ENCODE assay signal across 1 cellular context in the genomic region with DNA sequence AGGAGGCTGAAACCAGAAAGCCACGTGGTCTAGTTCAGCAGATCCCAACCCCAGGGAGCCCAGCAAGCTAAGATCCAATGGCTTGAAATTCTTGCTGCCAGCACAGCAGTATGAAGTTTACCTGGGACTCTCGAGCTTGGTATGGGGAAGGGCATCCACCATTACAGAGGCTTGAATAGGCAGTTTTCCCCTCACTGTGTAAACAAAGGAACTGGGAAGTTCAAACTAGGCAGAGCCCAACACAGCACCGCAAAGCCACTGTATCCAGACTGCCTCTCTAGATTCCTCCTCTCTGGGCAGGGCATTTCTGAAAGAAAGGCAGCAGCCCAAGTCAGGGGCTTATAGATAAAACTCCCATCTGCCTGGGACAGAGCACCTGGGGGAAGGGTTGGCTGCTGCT.
A peak's percentile ranks its signal among the peaks of the same experiment; 100 is the strongest.
DNase-seq lines count a peak whose midpoint lies in the region; ATAC-seq, FAIRE-seq and TF ChIP-seq lines count a peak whose summit lies in the region.
"Not testable (repeated sequence)": the region's sequence is repeated elsewhere in the genome, so short reads cannot be mapped to it uniquely, and the experiment has no call there.

No MANE protein-coding gene starts in this region.

- not testable (repeated sequence) for H3K79me2 ChIP-seq in HepG2 (ENCODE audit: insufficient read depth, low read length)

- not testable (repeated sequence) for TF ChIP-seq EP300 in HepG2 (IDR thresholded peaks at IDR 0.05; ENCODE audit: low read depth in 2 of 2, low read length in 2 of 2); HepG2 (CRISPR knock-in tag; IDR thresholded peaks at IDR 0.05; ENCODE audit: borderline replicate concordance)

- not testable (repeated sequence) for H2AFZ ChIP-seq in HepG2 (ENCODE audit: low read length)

- H3K36me3 ChIP-seq in HepG2 (replicated peaks in 1 of 2; ENCODE audit: control insufficient read depth in 1 of 2, insufficient read depth in 2 of 2, low read length in 2 of 2): not testable (repeated sequence)

- H3K4me2 ChIP-seq in HepG2 (ENCODE audit: low read depth, low read length): peak overlapping the region; percentile 43

- in situ Hi-C loops in HepG2 (cut with HindIII; ENCODE audit: extremely low pct_ligation_motif_present, low pct_unique_long_range_greater_than_20kb): not testable (repeated sequence)

- POLR2A ChIA-PET in HepG2 (lab: Yijun Ruan, JAX): not testable (repeated sequence)

- TF ChIP-seq CTCF in HepG2 (CRISPR knock-in tag; IDR thresholded peaks at IDR 0.05): not testable (repeated sequence)

- H3K9me3 ChIP-seq in HepG2 (ENCODE audit: low read length): not testable (repeated sequence)

- not testable (repeated sequence) for H3K4me3 ChIP-seq in HepG2 (replicated peaks in 1 of 3; ENCODE audit: insufficient read depth in 1 of 3, low read depth in 2 of 3, low read length in 3 of 3)

- not testable (repeated sequence) for TF ChIP-seq POLR2A in HepG2 (IDR thresholded peaks at IDR 0.05; ENCODE audit: insufficient read depth in 1 of 2, low read depth in 2 of 2, low read length in 2 of 2)

- H3K9ac ChIP-seq in HepG2 (ENCODE audit: insufficient read depth, low read depth, low read length): peak overlapping the region; percentile 26; the same call in 1 of the 2 replicates

- 58% methylated on average over 2 of the region's 3 CpGs for WGBS in HepG2 (ENCODE audit: low lambda C conversion rate)

- not testable (repeated sequence) for DNase-seq in HepG2 (ENCODE audit: low spot score)

- not testable (repeated sequence) for TF ChIP-seq RAD21 in HepG2 (CRISPR knock-in tag; IDR thresholded peaks at IDR 0.05)

- intact Hi-C loops in HepG2 (cut with micrococcal nuclease; ENCODE audit: unreplicated experiment): not testable (repeated sequence)

- not testable (repeated sequence) for H3K27me3 ChIP-seq in HepG2 (ENCODE audit: control insufficient read depth in 1 of 2, insufficient read depth in 2 of 2, low read length in 2 of 2)

- BruUV-seq in HepG2 (replicated peaks; lab: Mats Ljungman, UMichigan): not testable (repeated sequence)

- H3K4me1 ChIP-seq in HepG2 (ENCODE audit: insufficient read depth, low read length): peaks cover 42% of the 10 kb centered on the region

- not testable (repeated sequence) for FAIRE-seq in HepG2 (lab: Jason Lieb, UNC)

- peak overlapping the region; percentile 25 for H3K27ac ChIP-seq in HepG2 (ENCODE audit: extremely low read length, insufficient read depth, low read length)

- peak; percentile 78 for ATAC-seq in HepG2

- CTCF ChIA-PET in HepG2 (lab: Yijun Ruan, JAX; ENCODE audit: low intra/inter-chr PET ratio, low total read pairs): not testable (repeated sequence)

- H4K20me1 ChIP-seq in HepG2 (ENCODE audit: insufficient read depth, low read length): not testable (repeated sequence)

TF ChIP-seq in HepG2, 621 proteins besides CTCF, POLR2A, EP300 and RAD21:
- TF ChIP-seq POGZ (CRISPR knock-in tag; IDR thresholded peaks at IDR 0.05): peak; percentile 46; the same call in 1 of the 2 replicates
- not testable (repeated sequence) for TF ChIP-seq FOXA1 (IDR thresholded peaks at IDR 0.05)
- peak; percentile 71 for TF ChIP-seq FOXA1 (CRISPR knock-in tag; IDR thresholded peaks at IDR 0.05)
- TF ChIP-seq, protein P1, sequence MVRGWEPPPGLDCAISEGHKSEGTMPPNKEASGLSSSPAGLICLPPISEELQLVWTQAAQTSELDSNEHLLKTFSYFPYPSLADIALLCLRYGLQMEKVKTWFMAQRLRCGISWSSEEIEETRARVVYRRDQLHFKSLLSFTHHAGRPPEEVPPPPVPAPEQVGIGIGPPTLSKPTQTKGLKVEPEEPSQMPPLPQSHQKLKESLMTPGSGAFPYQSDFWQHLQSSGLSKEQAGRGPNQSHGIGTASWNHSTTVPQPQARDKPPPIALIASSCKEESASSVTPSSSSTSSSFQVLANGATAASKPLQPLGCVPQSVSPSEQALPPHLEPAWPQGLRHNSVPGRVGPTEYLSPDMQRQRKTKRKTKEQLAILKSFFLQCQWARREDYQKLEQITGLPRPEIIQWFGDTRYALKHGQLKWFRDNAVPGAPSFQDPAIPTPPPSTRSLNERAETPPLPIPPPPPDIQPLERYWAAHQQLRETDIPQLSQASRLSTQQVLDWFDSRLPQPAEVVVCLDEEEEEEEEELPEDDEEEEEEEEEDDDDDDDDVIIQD (CRISPR knock-in tag; IDR thresholded peaks at IDR 0.05; ENCODE audit: low read depth): 0 out of 2 replicates have a peak, but pooled peaks have one; percentile 32
- peak; percentile 63 for TF ChIP-seq FOXA3 (CRISPR knock-in tag; IDR thresholded peaks at IDR 0.05)
- TF ChIP-seq ZNF781 (CRISPR knock-in tag; IDR thresholded peaks at IDR 0.05; ENCODE audit: borderline replicate concordance, not compliant biosample characterization): peak; percentile 24
- 0 out of 2 replicates have a peak, but pooled peaks have one; percentile 20 for TF ChIP-seq ZNF317 (CRISPR knock-in tag; IDR thresholded peaks at IDR 0.05)
- TF ChIP-seq EHMT2 (IDR thresholded peaks at IDR 0.05; ENCODE audit: borderline replicate concordance, low read depth, low read length): 0 out of 2 replicates have a peak, but pooled peaks have one; percentile 48
- TF ChIP-seq, protein P2, sequence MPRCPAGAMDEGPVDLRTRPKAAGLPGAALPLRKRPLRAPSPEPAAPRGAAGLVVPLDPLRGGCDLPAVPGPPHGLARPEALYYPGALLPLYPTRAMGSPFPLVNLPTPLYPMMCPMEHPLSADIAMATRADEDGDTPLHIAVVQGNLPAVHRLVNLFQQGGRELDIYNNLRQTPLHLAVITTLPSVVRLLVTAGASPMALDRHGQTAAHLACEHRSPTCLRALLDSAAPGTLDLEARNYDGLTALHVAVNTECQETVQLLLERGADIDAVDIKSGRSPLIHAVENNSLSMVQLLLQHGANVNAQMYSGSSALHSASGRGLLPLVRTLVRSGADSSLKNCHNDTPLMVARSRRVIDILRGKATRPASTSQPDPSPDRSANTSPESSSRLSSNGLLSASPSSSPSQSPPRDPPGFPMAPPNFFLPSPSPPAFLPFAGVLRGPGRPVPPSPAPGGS (CRISPR knock-in tag; IDR thresholded peaks at IDR 0.05): peak; percentile 19; the same call in 1 of the 2 replicates
- TF ChIP-seq ZBTB38 (CRISPR knock-in tag; IDR thresholded peaks at IDR 0.05): 0 out of 2 replicates have a peak, but pooled peaks have one; percentile 26
- TF ChIP-seq KDM5B (CRISPR knock-in tag; IDR thresholded peaks at IDR 0.05; ENCODE audit: borderline replicate concordance): 0 out of 2 replicates have a peak, but pooled peaks have one; percentile 36
